In genomic region chr10:74917481-74918077, GRCh38 we compare ENCODE assay signal across 12 cellular contexts.
DNase-seq lines count a peak whose midpoint lies in the region; ATAC-seq, FAIRE-seq and TF ChIP-seq lines count a peak whose summit lies in the region.
"Had no signal": no experiment of that assay in that cellular context is flagged by ENCODE, and none has a peak within 500 bp of the region (broad histone marks: within the 10 kb centered on the region; RNA-seq: fewer than 3 reads in every experiment).

No MANE protein-coding gene starts in this region.

- H2AFZ ChIP-seq in HCT116 (ENCODE audit: low read depth, low read length, poor library complexity, severe bottlenecking) (no peak overlapping the region), fibroblast of lung (ENCODE audit: low read length) (no peak overlapping the region)

- peaks cover 26 to 45% of the 10 kb centered on the region in 2 experiments for H3K4me1 ChIP-seq in HCT116 (ENCODE audit: control insufficient read depth in 1 of 2, insufficient read depth in 2 of 2, low read length in 2 of 2)
- peaks cover 15% of the 10 kb centered on the region for H3K4me1 ChIP-seq in fibroblast of lung (ENCODE audit: control insufficient read depth, extremely low read depth, insufficient read depth, low read length)

- 0 out of 2 replicates have a peak overlapping the region, but pooled peaks have one; percentile 4 for H3K9ac ChIP-seq in HCT116 (ENCODE audit: low read length)
- no peak overlapping the region for H3K9ac ChIP-seq in fibroblast of lung (ENCODE audit: insufficient read depth, low read length)

- peaks cover 13% of the 10 kb centered on the region for H3K36me3 Mint-ChIP-seq in progenitor cell of endocrine pancreas (ENCODE audit: insufficient read depth)

- ATAC-seq in HCT116: peak; percentile 90

- RAD21 ChIA-PET in HCT116 (lab: Charles Lee; ENCODE audit: low non-redundant PET in 1 of 2, low total read pairs in 2 of 2, uncharacterized antibody in 2 of 2, unreplicated experiment in 2 of 2): no interaction called here

- H3K9me2 ChIP-seq in HCT116 (ENCODE audit: insufficient read depth): no peaks in the 10 kb centered on the region

- peak overlapping the region; percentile 16 for H3K27ac Mint-ChIP-seq in progenitor cell of endocrine pancreas
- H3K27ac Mint-ChIP-seq: memory B cell had no signal

- CTCF ChIA-PET in HCT116 (lab: Charles Lee): no interaction called here

- H3K4me3 ChIP-seq in HCT116 (replicated peaks in 1 of 2; ENCODE audit: low read depth in 1 of 2, low read length in 2 of 2) (no peak overlapping the region), fibroblast of lung (replicated peaks in 1 of 4; ENCODE audit: control extremely low read depth in 1 of 4, insufficient read depth in 1 of 4, low read depth in 3 of 4, low read length in 4 of 4) (no peak overlapping the region)

- no peak overlapping the region for H3K4me3 Mint-ChIP-seq in progenitor cell of endocrine pancreas (ENCODE audit: low read depth)
- H3K4me3 Mint-ChIP-seq: memory B cell had no signal

- no peak for TF ChIP-seq POLR2A in HCT116 (IDR thresholded peaks at IDR 0.05; ENCODE audit: borderline replicate concordance, extremely low read depth, insufficient read depth, insufficient read length)

- H3K79me2 ChIP-seq in HCT116 (ENCODE audit: insufficient read depth, low read length): peaks cover 5% of the 10 kb centered on the region; the same call in 1 of the 2 replicates
- H3K79me2 ChIP-seq in fibroblast of lung (ENCODE audit: control insufficient read depth, insufficient read depth, low read length): peaks cover 13% of the 10 kb centered on the region

- no TSS peak for BruUV-seq in HCT116 (replicated peaks; lab: Mats Ljungman, UMichigan)

- H3K27me3 Mint-ChIP-seq in progenitor cell of endocrine pancreas: no peaks in the 10 kb centered on the region
- H3K27me3 Mint-ChIP-seq: memory B cell had no signal

- peaks cover 7% of the 10 kb centered on the region for H3K9me3 Mint-ChIP-seq in progenitor cell of endocrine pancreas (ENCODE audit: low read depth)

- H4K20me1 ChIP-seq in HCT116 (ENCODE audit: insufficient read depth) (no peaks in the 10 kb centered on the region), fibroblast of lung (ENCODE audit: control insufficient read depth, extremely low read depth, insufficient read depth, low read length) (no peaks in the 10 kb centered on the region)

- intact Hi-C loops in HCT116 (cut with micrococcal nuclease): no loop called here

- no peaks in the 10 kb centered on the region for H3K36me3 ChIP-seq in HCT116 (ENCODE audit: control insufficient read depth in 1 of 2, insufficient read depth in 2 of 2, low read length in 2 of 2)
- H3K36me3 ChIP-seq in fibroblast of lung (ENCODE audit: control insufficient read depth, insufficient read depth, low read length): no peaks in the 10 kb centered on the region

- peak overlapping the region; percentile 50; the same call in 1 of the 2 replicates for H3K27ac ChIP-seq in HCT116 (ENCODE audit: low read depth, low read length)
- H3K27ac ChIP-seq in fibroblast of lung (ENCODE audit: insufficient read depth, low read length): peak overlapping the region; percentile 9

- TF ChIP-seq CTCF in HCT116 (IDR thresholded peaks at IDR 0.05 in 2 of 3, conservative IDR thresholded peaks at IDR 0.05 in 1 of 3; ENCODE audit: borderline replicate concordance in 1 of 3, insufficient read depth in 1 of 3, low read depth in 2 of 3, low read length in 2 of 3): no peak
- TF ChIP-seq CTCF in fibroblast of lung (conservative IDR thresholded peaks at IDR 0.05 in 1 of 2, IDR thresholded peaks at IDR 0.05 in 1 of 2; ENCODE audit: low read depth in 1 of 2, low read length in 2 of 2): no peak
- no peak for TF ChIP-seq CTCF in progenitor cell of endocrine pancreas (IDR thresholded peaks at IDR 0.05; ENCODE audit: unreplicated experiment)
- TF ChIP-seq CTCF in GM13977 (IDR thresholded peaks at IDR 0.05; ENCODE audit: extremely low read depth, insufficient read depth, missing control alignments): no peak

- H3K4me1 Mint-ChIP-seq in progenitor cell of endocrine pancreas (ENCODE audit: low read depth): peaks cover 19% of the 10 kb centered on the region

- H3K27me3 ChIP-seq in HCT116 (ENCODE audit: insufficient read depth, low read length) (no peaks in the 10 kb centered on the region), fibroblast of lung (ENCODE audit: control insufficient read depth, insufficient read depth, low read length) (no peaks in the 10 kb centered on the region)

- H3K4me2 ChIP-seq in HCT116 (ENCODE audit: low read length) (peak overlapping the region; percentile 53), fibroblast of lung (ENCODE audit: extremely low read depth, insufficient read depth, low read length) (no peak overlapping the region)

- in situ Hi-C loops in SK-MEL-5 (cut with HindIII; ENCODE audit: low pct_unique_long_range_greater_than_20kb, low sequenced_read_pairs) (no loop called here), GM13977 (cut with MboI; ENCODE audit: low pct_unique_long_range_greater_than_20kb, low sequenced_read_pairs, unreplicated experiment) (no loop called here)

- POLR2A ChIA-PET in HCT116 (lab: Charles Lee): no interaction called here

- H3K9me3 ChIP-seq in HCT116 (ENCODE audit: control insufficient read depth in 1 of 2, insufficient read depth in 1 of 2, low read depth in 1 of 2, low read length in 2 of 2) (peaks cover 0 to 4% of the 10 kb centered on the region in 2 experiments; a peak in 1 of 4 replicates), fibroblast of lung (ENCODE audit: control insufficient read depth, insufficient read depth, low read depth, low read length) (no peaks in the 10 kb centered on the region)

- DNase-seq in HCT116 (ENCODE audit: low read depth, low spot score) (peak; percentile 64), SK-MEL-5 (ENCODE audit: low read depth, low spot score) (peak; percentile 51), fibroblast of lung (ENCODE audit: low read depth in 2 of 2) (peak; percentile 38 to 93), progenitor cell of endocrine pancreas (ENCODE audit: low spot score, unreplicated experiment) (no peak), T-helper 1 cell (no peak), GM19239 (ENCODE audit: insufficient read length, low spot score) (no peak), GM13977 (ENCODE audit: low spot score) (no peak)
- DNase-seq in central memory CD4-positive, alpha-beta T cell: no peak
- DNase-seq: KBM-7, NCI-H748 treated with DMSO at 0.1 percent for 48 hours had no signal

- no peak for FAIRE-seq in GM19239 (lab: Jason Lieb, UNC)
- FAIRE-seq: endothelial cell of umbilical vein had no signal

- TF ChIP-seq RAD21 in HCT116 (IDR thresholded peaks at IDR 0.05; ENCODE audit: low read depth): no peak

TF ChIP-seq in HCT116, 20 proteins besides CTCF, POLR2A, EP300 and RAD21:
- TF ChIP-seq SRF (IDR thresholded peaks at IDR 0.05; ENCODE audit: low read depth) (peak; percentile 77), JUND (IDR thresholded peaks at IDR 0.05) (peak; percentile 77), CEBPB (IDR thresholded peaks at IDR 0.05; ENCODE audit: low read depth) (peak; percentile 71), EZH2phosphoT487 (IDR thresholded peaks at IDR 0.05; ENCODE audit: borderline replicate concordance) (no peak), ATF3 (IDR thresholded peaks at IDR 0.05) (peak; percentile 48; the same call in 1 of the 2 replicates), POLR2AphosphoS5 (IDR thresholded peaks at IDR 0.05; ENCODE audit: low read depth, low read length) (no peak), SP1 (IDR thresholded peaks at IDR 0.05; ENCODE audit: low read depth) (peak; percentile 74), MAX (IDR thresholded peaks at IDR 0.05) (peak; percentile 26; the same call in 1 of the 2 replicates), FOSL1 (IDR thresholded peaks at IDR 0.05; ENCODE audit: low read depth) (peak; percentile 68; the same call in 1 of the 2 replicates), SIN3A (IDR thresholded peaks at IDR 0.05; ENCODE audit: low read depth) (0 out of 2 replicates have a peak, but pooled peaks have one; percentile 32), ZBTB33 (IDR thresholded peaks at IDR 0.05; ENCODE audit: extremely low read depth, insufficient replicate concordance, low read length) (no peak), CBX3 (IDR thresholded peaks at IDR 0.05; ENCODE audit: low read depth) (peak; percentile 69; the same call in 1 of the 2 replicates), ZNF274 (IDR thresholded peaks at IDR 0.05; ENCODE audit: low read depth, low read length) (no peak)
TF ChIP-seq in HCT116: peak in this region for 9.

Comparison
In these comparisons a context has a peak if more than half of its experiments do, and no peak if none do; other contexts are left out.
1. DNase-seq: peak in HCT116 (single experiment), SK-MEL-5 (single experiment) and fibroblast of lung (2 of 2); none in progenitor cell of endocrine pancreas (single experiment), T-helper 1 cell (0 of 5), central memory CD4-positive, alpha-beta T cell (single experiment), GM19239 (single experiment) and GM13977 (single experiment).